In genomic region chr19:48362716-48363499, GRCh38 we compare ENCODE assay signal across 8 cellular contexts. TPM values are rescaled to one million over a fixed set of nuclear protein-coding genes. Genes with fewer than 3 reads are reported as not detected.
DNase-seq lines count a peak whose midpoint lies in the region; ATAC-seq and TF ChIP-seq lines count a peak whose summit lies in the region.

No MANE protein-coding gene starts in this region.

- ATAC-seq in SK-N-SH treated with all-trans-retinoic acid at 6 μM for 48 hours = peak; percentile 97
- peak; percentile 74 to 78 for ATAC-seq in activated naive CD4-positive, alpha-beta T cell treated with anti-CD3 and anti-CD28 coated beads, Interleukin-2, amount 50 U/mL, for 72 hours

- H3K27ac Mint-ChIP-seq in HFFc6 = peak overlapping the region; percentile 94
- H3K27ac Mint-ChIP-seq in activated naive CD4-positive, alpha-beta T cell treated with anti-CD3 and anti-CD28 coated beads, Interleukin-2, amount 50 U/mL, for 72 hours = peak overlapping the region; percentile 95 to 98

- no peak for TF ChIP-seq CTCF in HFFc6 (IDR thresholded peaks at IDR 0.05)

- H3K4me1 Mint-ChIP-seq in HFFc6 (ENCODE audit: low read depth) = no peaks in the 10 kb centered on the region

- H3K9me3 Mint-ChIP-seq in HFFc6 = no peaks in the 10 kb centered on the region
- no peaks in the 10 kb centered on the region for H3K9me3 Mint-ChIP-seq in activated naive CD4-positive, alpha-beta T cell treated with anti-CD3 and anti-CD28 coated beads, Interleukin-2, amount 50 U/mL, for 72 hours

- peak; percentile 86 for DNase-seq in GF-D8 (lab: John Stamatoyannopoulos, UW)
- DNase-seq in HFFc6 = peak; percentile 96
- peak; percentile 94 for DNase-seq in NCI-H1048 (lab: John Stamatoyannopoulos, UW)
- peak; percentile 89 to 90 for DNase-seq in activated naive CD4-positive, alpha-beta T cell treated with anti-CD3 and anti-CD28 coated beads, Interleukin-2, amount 50 U/mL, for 72 hours (ENCODE audit: low spot score in 2 of 2)
- DNase-seq in globus pallidus (ENCODE audit: low spot score) = peak; percentile 96
- DNase-seq in non-pigmented ciliary epithelial cell (ENCODE audit: low read depth) = peak; percentile 74
- peak; percentile 96 for DNase-seq in superior temporal gyrus (ENCODE audit: extremely low spot score)

- H3K27me3 Mint-ChIP-seq in HFFc6 (ENCODE audit: insufficient read depth) = no peaks in the 10 kb centered on the region; the same call in none of the 2 replicates

- peak overlapping the region; percentile 88 for H3K4me3 Mint-ChIP-seq in HFFc6

- peaks cover 4% of the 10 kb centered on the region; the same call in 1 of the 2 replicates for H3K36me3 Mint-ChIP-seq in HFFc6 (ENCODE audit: low read depth)
- H3K36me3 Mint-ChIP-seq in activated naive CD4-positive, alpha-beta T cell treated with anti-CD3 and anti-CD28 coated beads, Interleukin-2, amount 50 U/mL, for 72 hours = peaks cover 0 to 11% of the 10 kb centered on the region in 2 donors

TF ChIP-seq in SK-N-SH treated with all-trans-retinoic acid at 6 μM for 48 hours, 23 proteins besides CTCF, POLR2A, EP300 and RAD21:
- TF ChIP-seq TSHZ2 (CRISPR knock-in tag; IDR thresholded peaks at IDR 0.05) (peak; percentile 53; the same call in 1 of the 2 replicates), CSDC2 (CRISPR knock-in tag; IDR thresholded peaks at IDR 0.05) (0 out of 2 replicates have a peak, but pooled peaks have one; percentile 52), OSR1 (CRISPR knock-in tag; IDR thresholded peaks at IDR 0.05) (no peak)

RNA-seq across cellular contexts. Expression of gene TMEM143, which starts 0.8 kb away (rescaled TPM):
- total RNA-seq in HFFc6 (2021; fragmentation: NEBNext Ultra II Directional; extraction: Animal tissue kit (Norgen Biotek cat#: 25700)) = 1 to 10 TPM; 5.9 to 9.7 (median 7.7) TPM
- 10 to 100 TPM; 24.1 to 48.1 TPM for total RNA-seq in activated naive CD4-positive, alpha-beta T cell treated with anti-CD3 and anti-CD28 coated beads, Interleukin-2, amount 50 U/mL, for 72 hours

RNA-seq across cellular contexts. Expression of gene SYNGR4, which starts 1.3 kb away (rescaled TPM):
- total RNA-seq in HFFc6 (2021; fragmentation: NEBNext Ultra II Directional; extraction: Animal tissue kit (Norgen Biotek cat#: 25700)) = not detected
- under 1 TPM in 1 of 2 donors, not detected in 1; 0.41 TPM for total RNA-seq in activated naive CD4-positive, alpha-beta T cell treated with anti-CD3 and anti-CD28 coated beads, Interleukin-2, amount 50 U/mL, for 72 hours

RNA-seq across cellular contexts. Expression of gene KDELR1, which starts 28.4 kb away (rescaled TPM):
- 100 to 1,000 TPM; 354 to 455 (median 395) TPM for total RNA-seq in HFFc6 (2021; fragmentation: NEBNext Ultra II Directional; extraction: Animal tissue kit (Norgen Biotek cat#: 25700))
- total RNA-seq in activated naive CD4-positive, alpha-beta T cell treated with anti-CD3 and anti-CD28 coated beads, Interleukin-2, amount 50 U/mL, for 72 hours = 100 to 1,000 TPM in 1 of 2 donors, 10 to 100 TPM in 1; 91.1 to 108 TPM

RNA-seq across cellular contexts. Expression of gene GRIN2D, which starts 30.6 kb away (rescaled TPM):
- 1 to 10 TPM; 2.8 to 4.4 (median 3.1) TPM for total RNA-seq in HFFc6 (2021; fragmentation: NEBNext Ultra II Directional; extraction: Animal tissue kit (Norgen Biotek cat#: 25700))
- total RNA-seq in activated naive CD4-positive, alpha-beta T cell treated with anti-CD3 and anti-CD28 coated beads, Interleukin-2, amount 50 U/mL, for 72 hours = under 1 TPM; 0.23 to 0.45 TPM

RNA-seq across cellular contexts. Expression of gene EMP3, which starts 37.6 kb away (rescaled TPM):
- 100 to 1,000 TPM; 471 to 574 (median 525) TPM for total RNA-seq in HFFc6 (2021; fragmentation: NEBNext Ultra II Directional; extraction: Animal tissue kit (Norgen Biotek cat#: 25700))
- total RNA-seq in activated naive CD4-positive, alpha-beta T cell treated with anti-CD3 and anti-CD28 coated beads, Interleukin-2, amount 50 U/mL, for 72 hours = 100 to 1,000 TPM in 1 of 2 donors, 10 to 100 TPM in 1; 55.4 to 211 TPM

Comparison
In these comparisons a context has a peak if more than half of its experiments do, and no peak if none do; other contexts are left out.
1. Peak in every context shown above with its lines: DNase-seq and ATAC-seq.